In genomic region chr7:29285451-29285807, GRCh38 we compare ENCODE assay signal across 9 cellular contexts.
DNase-seq lines count a peak whose midpoint lies in the region; ATAC-seq and TF ChIP-seq lines count a peak whose summit lies in the region.
"Had no signal": no experiment of that assay in that cellular context is flagged by ENCODE, and none has a peak within 500 bp of the region (broad histone marks: within the 10 kb centered on the region; RNA-seq: fewer than 3 reads in every experiment).

No MANE protein-coding gene starts in this region.

- H3K4me1 ChIP-seq in left lung: peaks cover 0 to 12% of the 10 kb centered on the region in 2 donors
- peaks cover 0 to 29% (median 10%) of the 10 kb centered on the region in 4 donors for H3K4me1 ChIP-seq in stomach

- no peak overlapping the region for H3K4me3 ChIP-seq in left lung
- no peak overlapping the region for H3K4me3 ChIP-seq in stomach

- ATAC-seq in GM21423 (IDR thresholded peaks at IDR 0.05; ENCODE audit: unreplicated experiment): peak; percentile 62
- peak; percentile 83 for ATAC-seq in activated CD8-positive, alpha-beta T cell treated with anti-CD3 and anti-CD28 coated beads for 36 hours
- ATAC-seq in left lung: peak; percentile 53
- no peak for ATAC-seq in omental fat pad (ENCODE audit: low FRiP score)

- H3K27me3 Mint-ChIP-seq in activated CD8-positive, alpha-beta T cell treated with anti-CD3 and anti-CD28 coated beads for 36 hours: peaks cover 6% of the 10 kb centered on the region

- TF ChIP-seq EP300 in stomach (IDR thresholded peaks at IDR 0.05): no peak

- WGBS in stomach, 5 donors: 56 to 83% (median 77%) methylated on average over 4 of the region's 4 CpGs

- H3K9me3 Mint-ChIP-seq in activated CD8-positive, alpha-beta T cell treated with anti-CD3 and anti-CD28 coated beads for 36 hours: no peaks in the 10 kb centered on the region
- H3K9me3 Mint-ChIP-seq: neural crest cell had no signal

- no peak overlapping the region for H3K27ac Mint-ChIP-seq in activated CD8-positive, alpha-beta T cell treated with anti-CD3 and anti-CD28 coated beads for 36 hours

- peaks cover 32% of the 10 kb centered on the region for H3K4me1 Mint-ChIP-seq in activated CD8-positive, alpha-beta T cell treated with anti-CD3 and anti-CD28 coated beads for 36 hours (ENCODE audit: low read depth)

- no peak overlapping the region for H3K4me3 Mint-ChIP-seq in activated CD8-positive, alpha-beta T cell treated with anti-CD3 and anti-CD28 coated beads for 36 hours
- H3K4me3 Mint-ChIP-seq: neural crest cell had no signal

- H3K36me3 ChIP-seq in KOPT-K1 (ENCODE audit: insufficient read depth, low read length) (no peaks in the 10 kb centered on the region), left lung (no peaks in the 10 kb centered on the region), stomach (no peaks in the 10 kb centered on the region)

- no peak for TF ChIP-seq CTCF in activated CD8-positive, alpha-beta T cell treated with anti-CD3 and anti-CD28 coated beads for 36 hours (IDR thresholded peaks at IDR 0.05)
- TF ChIP-seq CTCF in left lung (IDR thresholded peaks at IDR 0.05): no peak
- TF ChIP-seq CTCF in omental fat pad (IDR thresholded peaks at IDR 0.05): no peak
- TF ChIP-seq CTCF in stomach (IDR thresholded peaks at IDR 0.05): no peak

- H3K27ac ChIP-seq in KOPT-K1 (ENCODE audit: low read depth, low read length, poor library complexity, severe bottlenecking) (peak overlapping the region; percentile 96), left lung (no peak overlapping the region), stomach (no peak overlapping the region)

- no peak for TF ChIP-seq POLR2A in stomach (IDR thresholded peaks at IDR 0.05)

- CTCF ChIA-PET in activated CD8-positive, alpha-beta T cell treated with anti-CD3 and anti-CD28 coated beads for 36 hours (lab: Charles Lee): no interaction called here

- POLR2A ChIA-PET in activated CD8-positive, alpha-beta T cell treated with anti-CD3 and anti-CD28 coated beads for 36 hours (lab: Charles Lee): no interaction called here

- peak; percentile 61 for DNase-seq in COR-L47 (lab: John Stamatoyannopoulos, UW)
- DNase-seq in activated CD8-positive, alpha-beta T cell treated with anti-CD3 and anti-CD28 coated beads for 36 hours: peak; percentile 79
- DNase-seq in left lung: no peak
- no peak for DNase-seq in omental fat pad (ENCODE audit: low spot score)
- DNase-seq in stomach: no peak
- DNase-seq in nucleus accumbens (lab: John Stamatoyannopoulos, UW): no peak

- intact Hi-C loops in activated CD8-positive, alpha-beta T cell treated with anti-CD3 and anti-CD28 coated beads for 36 hours (cut with micrococcal nuclease): loop anchor here (5.0 kb wide), 2 partner anchors 43 to 88 kb away; no protein-coding TSS in a partner anchor
- intact Hi-C loops in left lung (cut with DNase I): no loop called here
- intact Hi-C loops in stomach (cut with DNase I; ENCODE audit: low total_unique reads): no loop called here

- H3K9me3 ChIP-seq in KOPT-K1 (ENCODE audit: insufficient read depth, low read length, poor library complexity, severe bottlenecking): no peaks in the 10 kb centered on the region
- no peaks in the 10 kb centered on the region for H3K9me3 ChIP-seq in left lung
- H3K9me3 ChIP-seq in stomach: no peaks in the 10 kb centered on the region

- peaks cover 0 to 3% of the 10 kb centered on the region in 2 donors for H3K27me3 ChIP-seq in left lung
- no peaks in the 10 kb centered on the region for H3K27me3 ChIP-seq in stomach

- H3K36me3 Mint-ChIP-seq in activated CD8-positive, alpha-beta T cell treated with anti-CD3 and anti-CD28 coated beads for 36 hours (ENCODE audit: low read depth): no peaks in the 10 kb centered on the region

Comparison
In these comparisons a context has a peak if more than half of its experiments do, and no peak if none do; other contexts are left out.
1. DNase-seq: peak in COR-L47 (single experiment) and activated CD8-positive, alpha-beta T cell treated with anti-CD3 and anti-CD28 coated beads for 36 hours (single experiment); none in left lung (0 of 2), omental fat pad (single experiment), stomach (single experiment) and nucleus accumbens (0 of 56).